22 cellular contexts compared by ENCODE assay signal in the genomic region with DNA sequence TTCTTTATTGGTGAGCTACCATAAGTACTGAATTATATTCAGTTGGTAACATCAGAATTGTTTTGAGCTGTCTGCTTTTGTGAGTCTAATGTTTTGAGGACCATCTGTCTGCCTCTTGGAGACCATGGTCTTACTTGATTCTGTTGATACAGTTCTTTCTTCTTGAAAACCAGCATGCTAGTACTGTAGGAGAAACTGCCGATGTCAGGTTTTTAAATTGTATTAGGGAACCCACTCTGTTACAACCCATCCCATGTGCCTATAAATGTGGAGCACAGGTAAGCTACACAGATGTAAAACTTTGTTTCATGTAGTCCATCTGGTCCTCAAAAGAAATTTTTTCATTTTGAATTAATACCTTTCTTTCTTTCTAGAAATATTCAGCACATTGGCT.
"Had no signal": no experiment of that assay in that cellular context is flagged by ENCODE, and none has a peak within 500 bp of the region (broad histone marks: within the 10 kb centered on the region; RNA-seq: fewer than 3 reads in every experiment).

No MANE protein-coding gene starts in this region.

- H3K9me3 ChIP-seq: colonic mucosa, mucosa of descending colon, pancreas, spleen, thyroid gland had no signal

- H3K27me3 ChIP-seq: colonic mucosa, pancreas, spleen, thyroid gland had no signal

- H3K4me1 Mint-ChIP-seq: activated CD4-positive, alpha-beta memory T cell treated with anti-CD3 and anti-CD28 coated beads, Interleukin-2, amount 10 ng/mL, durations not matched to agents 7 days and 5 days; activated CD8-positive, alpha-beta memory T cell treated with anti-CD3 and anti-CD28 coated beads, Interleukin-2, amount 10 ng/mL, durations not matched to agents 7 days and 5 days; activated naive CD8-positive, alpha-beta T cell treated with anti-CD3 and anti-CD28 coated beads, Interleukin-2, amount 10 ng/mL, durations not matched to agents 7 days and 5 days; activated T-helper 17 cell treated with anti-CD3 and anti-CD28 coated beads, Interleukin-2, amount 50 U/mL, for 72 hours; brain; naive thymus-derived CD4-positive, alpha-beta T cell; stimulated activated memory B cell treated with anti-CD40 and anti-IgM and Interleukin-4, amounts not matched to agents 10 μg/mL and 1 μg/mL and 100 μg/mL, for 72 hours had no signal

- H3K9me3 Mint-ChIP-seq: activated CD4-positive, alpha-beta memory T cell treated with anti-CD3 and anti-CD28 coated beads, Interleukin-2, amount 10 ng/mL, durations not matched to agents 7 days and 5 days; activated naive CD8-positive, alpha-beta T cell treated with anti-CD3 and anti-CD28 coated beads, Interleukin-2, amount 10 ng/mL, durations not matched to agents 7 days and 5 days; brain; stimulated activated memory B cell treated with anti-CD40 and anti-IgM and Interleukin-4, amounts not matched to agents 10 μg/mL and 1 μg/mL and 100 μg/mL, for 72 hours had no signal

- H3K27ac Mint-ChIP-seq: activated CD4-positive, alpha-beta memory T cell treated with anti-CD3 and anti-CD28 coated beads, Interleukin-2, amount 10 ng/mL, durations not matched to agents 7 days and 5 days; activated CD8-positive, alpha-beta memory T cell treated with anti-CD3 and anti-CD28 coated beads, Interleukin-2, amount 10 ng/mL, durations not matched to agents 7 days and 5 days; activated naive CD8-positive, alpha-beta T cell treated with anti-CD3 and anti-CD28 coated beads, Interleukin-2, amount 10 ng/mL, durations not matched to agents 7 days and 5 days; activated T-helper 17 cell treated with anti-CD3 and anti-CD28 coated beads, Interleukin-2, amount 50 U/mL, for 72 hours; brain; naive thymus-derived CD4-positive, alpha-beta T cell; stimulated activated memory B cell treated with anti-CD40 and anti-IgM and Interleukin-4, amounts not matched to agents 10 μg/mL and 1 μg/mL and 100 μg/mL, for 72 hours had no signal

- H3K36me3 ChIP-seq: colonic mucosa, pancreas, spleen, thyroid gland had no signal

- H3K27ac ChIP-seq: colonic mucosa, pancreas, spleen, thyroid gland had no signal

- H3K36me3 Mint-ChIP-seq: activated CD8-positive, alpha-beta memory T cell treated with anti-CD3 and anti-CD28 coated beads, Interleukin-2, amount 10 ng/mL, durations not matched to agents 7 days and 5 days; activated naive CD8-positive, alpha-beta T cell treated with anti-CD3 and anti-CD28 coated beads, Interleukin-2, amount 10 ng/mL, durations not matched to agents 7 days and 5 days; brain; naive thymus-derived CD4-positive, alpha-beta T cell; stimulated activated memory B cell treated with anti-CD40 and anti-IgM and Interleukin-4, amounts not matched to agents 10 μg/mL and 1 μg/mL and 100 μg/mL, for 72 hours had no signal

- H3K4me3 Mint-ChIP-seq: activated CD4-positive, alpha-beta memory T cell treated with anti-CD3 and anti-CD28 coated beads, Interleukin-2, amount 10 ng/mL, durations not matched to agents 7 days and 5 days; activated CD8-positive, alpha-beta memory T cell treated with anti-CD3 and anti-CD28 coated beads, Interleukin-2, amount 10 ng/mL, durations not matched to agents 7 days and 5 days; activated naive CD8-positive, alpha-beta T cell treated with anti-CD3 and anti-CD28 coated beads, Interleukin-2, amount 10 ng/mL, durations not matched to agents 7 days and 5 days; activated T-helper 17 cell treated with anti-CD3 and anti-CD28 coated beads, Interleukin-2, amount 50 U/mL, for 72 hours; brain; naive thymus-derived CD4-positive, alpha-beta T cell; stimulated activated memory B cell treated with anti-CD40 and anti-IgM and Interleukin-4, amounts not matched to agents 10 μg/mL and 1 μg/mL and 100 μg/mL, for 72 hours had no signal

- H3K4me3 ChIP-seq: colonic mucosa, mucosa of descending colon, pancreas, spleen, thyroid gland had no signal

- ATAC-seq: activated CD8-positive, alpha-beta memory T cell treated with anti-CD3 and anti-CD28 coated beads, Interleukin-2, amount 10 ng/mL, durations not matched to agents 7 days and 5 days; activated T-helper 17 cell treated with anti-CD3 and anti-CD28 coated beads, Interleukin-2, amount 50 U/mL, for 72 hours; left ventricle myocardium superior; mucosa of descending colon; naive thymus-derived CD4-positive, alpha-beta T cell; stimulated activated memory B cell treated with anti-CD40 and anti-IgM and Interleukin-4, amounts not matched to agents 10 μg/mL and 1 μg/mL and 100 μg/mL, for 72 hours had no signal

- H3K27me3 Mint-ChIP-seq: activated CD4-positive, alpha-beta memory T cell treated with anti-CD3 and anti-CD28 coated beads, Interleukin-2, amount 10 ng/mL, durations not matched to agents 7 days and 5 days; activated CD8-positive, alpha-beta memory T cell treated with anti-CD3 and anti-CD28 coated beads, Interleukin-2, amount 10 ng/mL, durations not matched to agents 7 days and 5 days; activated naive CD8-positive, alpha-beta T cell treated with anti-CD3 and anti-CD28 coated beads, Interleukin-2, amount 10 ng/mL, durations not matched to agents 7 days and 5 days; stimulated activated memory B cell treated with anti-CD40 and anti-IgM and Interleukin-4, amounts not matched to agents 10 μg/mL and 1 μg/mL and 100 μg/mL, for 72 hours had no signal

- H3K4me1 ChIP-seq: colonic mucosa, pancreas, spleen, thyroid gland had no signal

- DNase-seq: activated CD4-positive, alpha-beta memory T cell treated with anti-CD3 and anti-CD28 coated beads, Interleukin-2, amount 10 ng/mL, durations not matched to agents 7 days and 5 days; activated CD4-positive, alpha-beta T cell treated with anti-CD3 and anti-CD28 coated beads for 48 hours; activated CD4-positive, CD25-positive, alpha-beta regulatory T cell; activated CD8-positive, alpha-beta memory T cell treated with anti-CD3 and anti-CD28 coated beads, Interleukin-2, amount 10 ng/mL, durations not matched to agents 7 days and 5 days; activated naive CD4-positive, alpha-beta T cell treated with Interleukin-2 at 50 U/mL for 16 hours; activated naive CD8-positive, alpha-beta T cell treated with anti-CD3 and anti-CD28 coated beads, Interleukin-2, amount 10 ng/mL, durations not matched to agents 7 days and 5 days; central memory CD4-positive, alpha-beta T cell; colonic mucosa; erythroblast; head of caudate nucleus; left ventricle myocardium superior; mucosa of descending colon; naive thymus-derived CD4-positive, alpha-beta T cell; pancreas; spleen; stimulated activated CD4-positive, alpha-beta T cell treated with anti-CD3 and anti-CD28 coated beads, Interleukin-4, amount 100 ng/mL, for 4 hours; T-helper 1 cell; T-helper 9 cell; thyroid gland had no signal
